8 cellular contexts compared by ENCODE assay signal in the genomic region with DNA sequence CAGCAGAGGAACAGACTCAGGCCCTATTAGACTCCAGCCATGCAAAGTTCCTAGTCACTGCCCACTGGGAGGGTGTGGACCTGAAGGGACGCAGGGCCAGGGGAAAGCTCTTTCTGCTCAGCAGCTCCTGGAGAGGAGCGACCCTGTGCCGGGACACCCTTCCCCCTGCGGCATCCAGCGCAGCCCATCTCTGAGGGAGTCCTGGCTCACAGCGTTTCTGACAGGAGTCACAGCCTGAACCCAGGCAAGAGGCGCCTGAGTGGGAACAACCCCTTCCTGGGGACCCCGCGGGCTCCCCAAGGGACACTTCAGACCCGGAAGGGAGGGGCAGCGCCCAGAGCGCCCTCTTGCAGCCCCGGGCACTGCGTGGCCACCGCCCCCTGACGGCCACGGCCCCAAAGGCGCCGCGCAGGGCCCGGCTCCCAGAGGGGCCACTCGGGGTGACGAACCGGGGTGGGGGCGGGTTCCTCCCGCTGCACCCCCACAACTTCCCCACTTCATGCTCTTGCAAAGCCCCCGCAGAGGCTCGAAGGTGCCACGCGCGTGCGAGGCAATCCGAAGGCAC. TPM values are rescaled to one million over a fixed set of nuclear protein-coding genes. Genes with fewer than 3 reads are reported as not detected.
A peak's percentile ranks its signal among the peaks of the same experiment; 100 is the strongest.
DNase-seq lines count a peak whose midpoint lies in the region; ATAC-seq and TF ChIP-seq lines count a peak whose summit lies in the region.

No MANE protein-coding gene starts in this region.

- peak overlapping the region; percentile 78 to 97 for H3K4me3 ChIP-seq in DND-41 (ENCODE audit: low read depth in 1 of 2, low read length in 2 of 2)
- H3K4me3 ChIP-seq in fibroblast of villous mesenchyme (ENCODE audit: low read depth, low read length), result peak overlapping the region; percentile 83

- no peaks in the 10 kb centered on the region for H3K9me3 ChIP-seq in DND-41 (ENCODE audit: insufficient read depth, low read length, severe bottlenecking)

- peak overlapping the region; percentile 89 for H3K27ac ChIP-seq in DND-41 (ENCODE audit: low read length)

- H4K20me1 ChIP-seq in DND-41 (ENCODE audit: insufficient read depth, low read length), result peaks cover 69% of the 10 kb centered on the region

- H3K4me2 ChIP-seq in DND-41 (ENCODE audit: insufficient read depth, low read length), result peak overlapping the region; percentile 96

- peaks cover 63% of the 10 kb centered on the region for H3K36me3 ChIP-seq in DND-41 (ENCODE audit: insufficient read depth, low read length)

- no peaks in the 10 kb centered on the region for H3K36me3 Mint-ChIP-seq in activated T-cell treated with anti-CD3 and anti-CD28 coated beads, Interleukin-2, amount 50 U/mL, for 72 hours (ENCODE audit: insufficient read depth in 2 of 2)
- H3K36me3 Mint-ChIP-seq in neural crest cell (ENCODE audit: low read depth), result no peaks in the 10 kb centered on the region

- TF ChIP-seq CTCF in DND-41 (IDR thresholded peaks at IDR 0.05; ENCODE audit: borderline replicate concordance, extremely low read depth, low read length, poor library complexity, severe bottlenecking), result peak; percentile 54
- TF ChIP-seq CTCF in LNCAP (IDR thresholded peaks at IDR 0.05), result peak; percentile 54
- TF ChIP-seq CTCF in fibroblast of villous mesenchyme (IDR thresholded peaks at IDR 0.05; ENCODE audit: insufficient read depth, low read depth, low read length), result peak; percentile 35
- peak; percentile 47 for TF ChIP-seq CTCF in neural crest cell (conservative IDR thresholded peaks at IDR 0.05)

- DNase-seq in DND-41 (peak; percentile 56), fibroblast of villous mesenchyme (ENCODE audit: low read depth) (peak; percentile 37), neural crest cell (ENCODE audit: low read depth, low spot score) (peak; percentile 36), superior temporal gyrus (ENCODE audit: extremely low spot score) (no peak)
- DNase-seq in activated T-cell treated with anti-CD3 and anti-CD28 coated beads, Interleukin-2, amount 50 U/mL, for 72 hours, result peak; percentile 55 to 64

- H3K27me3 ChIP-seq in DND-41 (ENCODE audit: insufficient read depth, low read length, poor library complexity), result no peaks in the 10 kb centered on the region

- peak overlapping the region; percentile 89 to 90 for H3K4me3 Mint-ChIP-seq in activated T-cell treated with anti-CD3 and anti-CD28 coated beads, Interleukin-2, amount 50 U/mL, for 72 hours
- H3K4me3 Mint-ChIP-seq in neural crest cell, result peak overlapping the region; percentile 88

- no peaks in the 10 kb centered on the region for H3K27me3 Mint-ChIP-seq in activated T-cell treated with anti-CD3 and anti-CD28 coated beads, Interleukin-2, amount 50 U/mL, for 72 hours (ENCODE audit: low read depth)
- H3K27me3 Mint-ChIP-seq in neural crest cell (ENCODE audit: low read depth), result no peaks in the 10 kb centered on the region

- peaks cover 29% of the 10 kb centered on the region for H3K4me1 ChIP-seq in DND-41 (ENCODE audit: insufficient read depth, low read length)

- H2AFZ ChIP-seq in DND-41 (ENCODE audit: low read depth, low read length), result peak overlapping the region; percentile 96

- no peak overlapping the region for H3K27ac Mint-ChIP-seq in activated T-cell treated with anti-CD3 and anti-CD28 coated beads, Interleukin-2, amount 50 U/mL, for 72 hours
- H3K27ac Mint-ChIP-seq in neural crest cell (ENCODE audit: unreplicated experiment), result no peak overlapping the region

- peak; percentile 39 for ATAC-seq in DND-41 (ENCODE audit: insufficient read depth, low read depth)
- peak; percentile 18 for ATAC-seq in GM21515 (IDR thresholded peaks at IDR 0.05; ENCODE audit: unreplicated experiment)
- peak; percentile 10 to 27 for ATAC-seq in activated T-cell treated with anti-CD3 and anti-CD28 coated beads, Interleukin-2, amount 50 U/mL, for 72 hours (replicated peaks in 1 of 2)
- no peak for ATAC-seq in GM21381 (IDR thresholded peaks at IDR 0.05; ENCODE audit: unreplicated experiment)

- peak overlapping the region; percentile 99 for H3K9ac ChIP-seq in DND-41 (ENCODE audit: low read depth, low read length)

- peaks cover 44% of the 10 kb centered on the region for H3K4me1 Mint-ChIP-seq in activated T-cell treated with anti-CD3 and anti-CD28 coated beads, Interleukin-2, amount 50 U/mL, for 72 hours (ENCODE audit: low read depth)
- H3K4me1 Mint-ChIP-seq in neural crest cell, result peaks cover 17% of the 10 kb centered on the region

- H3K9me3 Mint-ChIP-seq in activated T-cell treated with anti-CD3 and anti-CD28 coated beads, Interleukin-2, amount 50 U/mL, for 72 hours, result no peaks in the 10 kb centered on the region
- H3K9me3 Mint-ChIP-seq in neural crest cell, result no peaks in the 10 kb centered on the region

- H3K79me2 ChIP-seq in DND-41 (ENCODE audit: insufficient read depth, low read length), result peaks cover 57% of the 10 kb centered on the region

RNA-seq across cellular contexts. Expression of a gene that starts 0.9 kb away (rescaled TPM):
- total RNA-seq in activated T-cell treated with anti-CD3 and anti-CD28 coated beads, Interleukin-2, amount 50 U/mL, for 72 hours, result 10 to 100 TPM; 27.9 to 33.1 TPM
- total RNA-seq in fibroblast of villous mesenchyme (20.9 and 25.0 TPM in 2 replicates), neural crest cell (39.3 and 39.9 TPM in 2 replicates)

RNA-seq across cellular contexts. Expression of a gene that starts 14.4 kb away (rescaled TPM):
- total RNA-seq in activated T-cell treated with anti-CD3 and anti-CD28 coated beads, Interleukin-2, amount 50 U/mL, for 72 hours, result 10 to 100 TPM; 20.0 to 20.6 TPM
- total RNA-seq in fibroblast of villous mesenchyme (13.8 and 15.8 TPM in 2 replicates), neural crest cell (33.0 and 34.0 TPM in 2 replicates)

RNA-seq across cellular contexts. Expression of a gene that starts 24.1 kb away (rescaled TPM):
- total RNA-seq in activated T-cell treated with anti-CD3 and anti-CD28 coated beads, Interleukin-2, amount 50 U/mL, for 72 hours, result 10 to 100 TPM; 54.6 to 77.0 TPM
- total RNA-seq in fibroblast of villous mesenchyme (0.64 and 1.3 TPM in 2 replicates), neural crest cell (6.4 and 8.0 TPM in 2 replicates)

RNA-seq across cellular contexts. Expression of a gene that starts 25.6 kb away (rescaled TPM):
- total RNA-seq in activated T-cell treated with anti-CD3 and anti-CD28 coated beads, Interleukin-2, amount 50 U/mL, for 72 hours, result 10 to 100 TPM; 77.5 to 95.7 TPM
- total RNA-seq in fibroblast of villous mesenchyme, result 52.7 and 53.8 TPM in 2 replicates
- 77.4 and 81.5 TPM in 2 replicates for total RNA-seq in neural crest cell
